Comparison of ENCODE assay signal across 1 cellular context in genomic region chr6:136051140-136051775, GRCh38.
TF ChIP-seq lines count a peak whose summit lies in the region.

No MANE protein-coding gene starts in this region.

TF ChIP-seq in IMR-90, 13 proteins besides CTCF, POLR2A, EP300 and RAD21:
- TF ChIP-seq MAFK (IDR thresholded peaks at IDR 0.05; ENCODE audit: low read depth, low read length) (peak; percentile 79), BHLHE40 (IDR thresholded peaks at IDR 0.05; ENCODE audit: low read depth, low read length) (no peak), SMC3 (IDR thresholded peaks at IDR 0.05; ENCODE audit: low read depth, low read length) (no peak), RCOR1 (IDR thresholded peaks at IDR 0.05; ENCODE audit: insufficient replicate concordance, low read length) (no peak)
